In the genomic region with DNA sequence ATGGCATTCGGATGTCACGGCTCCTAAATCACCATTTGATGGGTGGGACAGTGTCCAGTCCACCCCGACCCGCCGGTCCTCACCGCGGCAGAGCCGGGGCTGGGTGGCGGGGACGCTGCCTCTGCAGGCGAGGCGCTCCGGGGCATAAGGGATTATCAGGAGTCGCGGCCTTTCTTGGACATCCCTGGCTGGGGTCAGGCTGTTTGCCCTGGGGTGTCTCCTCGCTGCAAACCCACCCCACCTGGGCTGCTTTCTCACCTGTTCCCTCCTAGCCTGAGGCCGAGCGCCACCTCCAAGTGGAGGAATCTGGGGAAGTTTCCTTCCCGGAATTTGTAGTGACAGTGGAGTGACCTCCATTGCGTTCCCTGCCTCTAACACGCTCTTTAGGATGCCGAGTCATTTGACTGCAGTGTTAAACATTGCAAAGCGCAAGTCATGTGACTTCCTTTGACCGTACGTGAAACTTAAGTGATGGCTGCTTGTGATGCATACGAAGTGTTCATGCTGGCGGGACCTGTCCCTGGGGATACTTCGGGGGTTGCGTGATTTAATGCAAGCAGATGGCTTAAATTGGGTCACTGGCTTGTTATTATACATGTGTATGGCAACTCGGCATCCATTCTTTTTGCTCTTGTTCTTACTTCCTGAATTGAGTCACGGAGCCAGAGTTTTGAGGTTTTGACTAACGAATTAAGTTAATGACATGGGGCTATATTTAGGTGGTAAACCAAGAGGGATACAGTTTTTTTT, we compare ENCODE assay signal across 8 cellular contexts. TPM values are rescaled to one million over a fixed set of nuclear protein-coding genes. Genes with fewer than 3 reads are reported as not detected.
A peak's percentile ranks its signal among the peaks of the same experiment; 100 is the strongest.
DNase-seq lines count a peak whose midpoint lies in the region; ATAC-seq, FAIRE-seq and TF ChIP-seq lines count a peak whose summit lies in the region.

No MANE protein-coding gene starts in this region.

- H3K4me3 Mint-ChIP-seq in natural killer cell: peak overlapping the region; percentile 99

- H3K9ac ChIP-seq in HUES64 (ENCODE audit: low read depth, low read length): peak overlapping the region; percentile 57

- H3K27ac ChIP-seq in HUES64 (ENCODE audit: low read depth, low read length) (no peak overlapping the region), suprapubic skin (peak overlapping the region; percentile 87)

- H3K36me3 Mint-ChIP-seq in natural killer cell: peaks cover 12% of the 10 kb centered on the region

- peaks cover 17% of the 10 kb centered on the region for H3K27me3 ChIP-seq in HUES64 (ENCODE audit: insufficient read depth, low read length)
- no peaks in the 10 kb centered on the region for H3K27me3 ChIP-seq in suprapubic skin

- H3K4me1 ChIP-seq in HUES64 (ENCODE audit: insufficient read depth, low read length): peaks cover 6% of the 10 kb centered on the region; the same call in 1 of the 2 replicates
- peaks cover 7% of the 10 kb centered on the region for H3K4me1 ChIP-seq in suprapubic skin

- H3K9me3 ChIP-seq in HUES64 (ENCODE audit: insufficient read depth, low read depth, low read length): no peaks in the 10 kb centered on the region
- no peaks in the 10 kb centered on the region for H3K9me3 ChIP-seq in suprapubic skin

- DNase-seq in DMS153 (lab: John Stamatoyannopoulos, UW) (peak; percentile 43), RCC 7860 (ENCODE audit: low spot score) (peak; percentile 67), fibroblast of the aortic adventitia (ENCODE audit: low read depth) (peak; percentile 81), natural killer cell (peak; percentile 51), suprapubic skin (ENCODE audit: low spot score in 2 of 2) (peak in 1 of 2 donors; percentile 73)
- DNase-seq in activated T-helper 1 cell treated with anti-CD3 and anti-CD28 coated beads, Interleukin-2, amount 50 U/mL, for 16 hours (ENCODE audit: low read depth in 1 of 2, low spot score in 1 of 2): peak; percentile 13 to 42

- H3K4me1 Mint-ChIP-seq in natural killer cell: peaks cover 9 to 21% of the 10 kb centered on the region in 2 donors

- peak; percentile 8 for FAIRE-seq in RCC 7860 (lab: Jason Lieb, UNC)

- H3K27me3 Mint-ChIP-seq in natural killer cell (ENCODE audit: low read depth in 2 of 2): peaks cover 0 to 9% of the 10 kb centered on the region in 2 donors

- 3% methylated on average over 32 of the region's 32 CpGs for WGBS in HUES64
- WGBS in suprapubic skin: 0% methylated on average over 10 of the region's 32 CpGs

- H3K9me3 Mint-ChIP-seq in natural killer cell: no peaks in the 10 kb centered on the region

- H3K27ac Mint-ChIP-seq in natural killer cell: peak overlapping the region; percentile 97 to 98

- intact Hi-C loops in natural killer cell (cut with micrococcal nuclease): loop anchor here (1.0 to 2.0 kb wide), 2 partner anchors 108 to 243 kb away; a partner anchor contains a TSS

- H3K4me3 ChIP-seq in HUES64 (ENCODE audit: low read length) (peak overlapping the region; percentile 67), fibroblast of the aortic adventitia (ENCODE audit: low read depth, low read length) (peak overlapping the region; percentile 97), suprapubic skin (peak overlapping the region; percentile 71)

- TF ChIP-seq POLR2A in suprapubic skin (IDR thresholded peaks at IDR 0.05): no peak

- TF ChIP-seq EP300 in suprapubic skin (IDR thresholded peaks at IDR 0.05): no peak

- TF ChIP-seq CTCF in fibroblast of the aortic adventitia (IDR thresholded peaks at IDR 0.05; ENCODE audit: insufficient read depth, low read length) (no peak), natural killer cell (IDR thresholded peaks at IDR 0.05) (no peak), suprapubic skin (IDR thresholded peaks at IDR 0.05) (no peak)

- H3K36me3 ChIP-seq in HUES64 (ENCODE audit: insufficient read depth, low read length): no peaks in the 10 kb centered on the region
- H3K36me3 ChIP-seq in suprapubic skin: peaks cover 14% of the 10 kb centered on the region

- ATAC-seq in GM21515 (IDR thresholded peaks at IDR 0.05; ENCODE audit: unreplicated experiment): peak; percentile 88
- peak; percentile 81 to 90 (median 84) for ATAC-seq in natural killer cell

RNA-seq across cellular contexts. Expression of a gene that starts 0.5 kb away (rescaled TPM):
- 10.3 TPM for polyA plus RNA-seq in HUES64 (2013, experiment 1 of 2)
- polyA plus RNA-seq in HUES64 (2013, experiment 2 of 2): 14.0 TPM
- total RNA-seq in fibroblast of the aortic adventitia (ENCODE audit: low replicate concordance): 58.4 and 64.8 TPM in 2 replicates
- total RNA-seq in natural killer cell: 100 to 1,000 TPM in 2 of 3 donors, 10 to 100 TPM in 1; 90.5 to 129 (median 114) TPM
- 100 to 1,000 TPM in 2 of 4 donors, 10 to 100 TPM in 2; 70.2 to 280 (median 99.3) TPM for total RNA-seq in suprapubic skin
